In the genomic region with DNA sequence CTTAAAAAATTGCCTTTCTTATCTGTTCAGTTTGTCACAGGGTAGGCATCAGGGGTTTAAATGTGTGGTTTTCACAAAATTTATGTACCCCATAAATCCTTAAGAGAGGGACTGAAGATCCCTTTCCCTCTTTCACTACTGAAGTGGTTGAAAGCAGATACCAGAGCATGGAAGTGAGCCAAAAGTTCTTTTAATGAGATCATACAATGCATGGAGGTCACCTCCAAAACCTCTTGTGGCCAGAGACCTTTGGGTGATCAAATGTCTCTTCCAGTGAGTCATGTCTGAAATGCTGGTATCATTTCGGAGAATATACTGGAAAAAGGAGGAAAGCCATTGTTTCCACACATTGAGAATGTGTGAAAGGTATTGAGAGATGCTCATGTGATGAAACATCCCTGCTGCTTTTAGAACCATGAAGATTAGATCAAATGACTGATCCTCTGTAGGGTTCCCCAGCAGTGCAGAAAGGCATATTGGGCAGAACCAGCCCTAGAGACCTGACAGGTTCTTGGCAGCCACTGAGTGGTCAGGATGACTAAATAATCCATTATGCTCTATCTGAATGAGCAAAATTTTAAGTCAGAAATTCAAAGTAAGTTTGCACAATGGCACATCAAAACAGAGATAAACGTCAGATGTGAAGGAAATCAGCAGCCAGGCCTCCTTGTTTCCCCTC, we compare ENCODE assay signal across 10 cellular contexts.
DNase-seq lines count a peak whose midpoint lies in the region; ATAC-seq and TF ChIP-seq lines count a peak whose summit lies in the region.
"Had no signal": no experiment of that assay in that cellular context is flagged by ENCODE, and none has a peak within 500 bp of the region (broad histone marks: within the 10 kb centered on the region; RNA-seq: fewer than 3 reads in every experiment).

No MANE protein-coding gene starts in this region.

- in situ Hi-C loops in astrocyte of the cerebellum (cut with HindIII; ENCODE audit: low sequenced_read_pairs) = no loop called here

- ATAC-seq in omental fat pad (ENCODE audit: low FRiP score) = peak; percentile 69
- no peak for ATAC-seq in HG03439 (IDR thresholded peaks at IDR 0.05; ENCODE audit: unreplicated experiment)
- ATAC-seq in HG03039 (IDR thresholded peaks at IDR 0.05; ENCODE audit: unreplicated experiment) = no peak

- H3K27me3 ChIP-seq in testis = no peaks in the 10 kb centered on the region

- no peak for TF ChIP-seq CTCF in astrocyte of the cerebellum (IDR thresholded peaks at IDR 0.05; ENCODE audit: low read depth, low read length, missing control alignments)
- TF ChIP-seq CTCF in omental fat pad (IDR thresholded peaks at IDR 0.05) = no peak
- TF ChIP-seq CTCF in testis (IDR thresholded peaks at IDR 0.05) = no peak

- no peaks in the 10 kb centered on the region for H3K9me3 ChIP-seq in testis

- DNase-seq in NCI-H1417 (lab: John Stamatoyannopoulos, UW) (peak in 2 of 3 experiments; percentile 11 to 65), NCI-H1417 treated with DMSO at 0.1 percent for 48 hours (lab: John Stamatoyannopoulos, UW) (no peak), NCI-H128 (lab: John Stamatoyannopoulos, UW; ENCODE audit: unreplicated experiment) (peak; percentile 74), astrocyte of the cerebellum (ENCODE audit: low read depth) (peak; percentile 81), omental fat pad (ENCODE audit: low spot score) (no peak), testis (no peak)
- DNase-seq: activated CD4-positive, alpha-beta T cell treated with anti-CD3 and anti-CD28 coated beads for 4 hours; effector CD8-positive, alpha-beta T cell had no signal

- H3K36me3 ChIP-seq in testis (ENCODE audit: low read depth, missing control alignments) = no peaks in the 10 kb centered on the region

- WGBS in testis, 2 donors = 86 to 93% methylated on average over 2 of the region's 2 CpGs

- no peaks in the 10 kb centered on the region for H3K4me1 ChIP-seq in testis

- H3K4me3 ChIP-seq in astrocyte of the cerebellum (ENCODE audit: low read depth, low read length) = no peak overlapping the region
- no peak overlapping the region for H3K4me3 ChIP-seq in testis

- intact Hi-C loops in testis (cut with DNase I; ENCODE audit: low total_unique reads) = no loop called here

- no peak for TF ChIP-seq POLR2A in testis (IDR thresholded peaks at IDR 0.05)

- no peak overlapping the region for H3K27ac ChIP-seq in testis

Comparison
In these comparisons a context has a peak if more than half of its experiments do, and no peak if none do; other contexts are left out.
1. DNase-seq: peak in NCI-H1417 (2 of 3), NCI-H128 (single experiment) and astrocyte of the cerebellum (single experiment); none in NCI-H1417 treated with DMSO at 0.1 percent for 48 hours (single experiment), omental fat pad (single experiment) and testis (single experiment).